Comparison of ENCODE assay signal across 1 cellular context in genomic region chr12:118376089-118377004, GRCh38.
TF ChIP-seq lines count a peak whose summit lies in the region.

SUDS3 (plus strand) TSS chr12:118376555; CDS start chr12:118376692, 137 bp downstream.

TF ChIP-seq in HepG2, 621 proteins besides CTCF, POLR2A, EP300 and RAD21 (continued from another document and continues in another):
- TF ChIP-seq ARID5B (CRISPR knock-in tag; IDR thresholded peaks at IDR 0.05) = peak; percentile 39; the same call in 1 of the 2 replicates
- TF ChIP-seq KLF9 (CRISPR knock-in tag; IDR thresholded peaks at IDR 0.05; ENCODE audit: low read depth) = no peak
- TF ChIP-seq SP4 (CRISPR knock-in tag; IDR thresholded peaks at IDR 0.05) = peak; percentile 78; the same call in 1 of the 2 replicates
- no peak for TF ChIP-seq DZIP1 (CRISPR knock-in tag; IDR thresholded peaks at IDR 0.05)
- TF ChIP-seq DPF2 (CRISPR knock-in tag; IDR thresholded peaks at IDR 0.05; ENCODE audit: borderline replicate concordance, low read depth) = no peak
- no peak for TF ChIP-seq MBD4 (IDR thresholded peaks at IDR 0.05; ENCODE audit: borderline replicate concordance, low read length)
- TF ChIP-seq TSC22D2 (CRISPR knock-in tag; IDR thresholded peaks at IDR 0.05; ENCODE audit: borderline replicate concordance) = peak; percentile 73; the same call in 1 of the 2 replicates
- no peak for TF ChIP-seq SOX13 (IDR thresholded peaks at IDR 0.05)
- 0 out of 4 replicates have a peak, but pooled peaks of 1 of the 2 experiments have one; percentile 28 for TF ChIP-seq SOX13 (CRISPR knock-in tag; conservative IDR thresholded peaks at IDR 0.05 in 1 of 2, IDR thresholded peaks at IDR 0.05 in 1 of 2)
- TF ChIP-seq MEF2D (CRISPR knock-in tag; IDR thresholded peaks at IDR 0.05) = peak; percentile 63; the same call in 1 of the 2 replicates
- TF ChIP-seq KAT2B (IDR thresholded peaks at IDR 0.05; ENCODE audit: borderline replicate concordance, low read depth, low read length) = no peak
- TF ChIP-seq FOSL1 (CRISPR knock-in tag; IDR thresholded peaks at IDR 0.05; ENCODE audit: borderline replicate concordance) = no peak
- TF ChIP-seq SIN3A (IDR thresholded peaks at IDR 0.05; ENCODE audit: borderline replicate concordance, low read depth, low read length) = peak; percentile 89; the same call in 1 of the 2 replicates
- TF ChIP-seq ZNF224 (CRISPR knock-in tag; IDR thresholded peaks at IDR 0.05) = no peak
- TF ChIP-seq TGIF2 (CRISPR knock-in tag; IDR thresholded peaks at IDR 0.05) = no peak
- no peak for TF ChIP-seq ZFP90 (CRISPR knock-in tag; IDR thresholded peaks at IDR 0.05; ENCODE audit: borderline replicate concordance)
- no peak for TF ChIP-seq ZNF280D (CRISPR knock-in tag; IDR thresholded peaks at IDR 0.05)
- TF ChIP-seq ZNF460 (CRISPR knock-in tag; IDR thresholded peaks at IDR 0.05; ENCODE audit: borderline replicate concordance) = no peak
- TF ChIP-seq KDM2A (CRISPR knock-in tag; IDR thresholded peaks at IDR 0.05; ENCODE audit: borderline replicate concordance, low read depth) = peak; percentile 87
- no peak for TF ChIP-seq LRRFIP1 (CRISPR knock-in tag; conservative IDR thresholded peaks at IDR 0.05)
- TF ChIP-seq HINFP (CRISPR knock-in tag; IDR thresholded peaks at IDR 0.05; ENCODE audit: low read depth) = no peak
- TF ChIP-seq NFKBIZ (CRISPR knock-in tag; IDR thresholded peaks at IDR 0.05) = 0 out of 2 replicates have a peak, but pooled peaks have one; percentile 37
- TF ChIP-seq PTBP1 (IDR thresholded peaks at IDR 0.05; ENCODE audit: low read depth, low read length, poor library complexity, severe bottlenecking) = no peak
- TF ChIP-seq GATAD1 (CRISPR knock-in tag; IDR thresholded peaks at IDR 0.05) = peak; percentile 88
- TF ChIP-seq ELF4 (CRISPR knock-in tag; IDR thresholded peaks at IDR 0.05; ENCODE audit: borderline replicate concordance) = peak; percentile 60; the same call in 1 of the 2 replicates
- TF ChIP-seq PHF20 (CRISPR knock-in tag; IDR thresholded peaks at IDR 0.05) = peak; percentile 89
- no peak for TF ChIP-seq ZNF3 (CRISPR knock-in tag; IDR thresholded peaks at IDR 0.05)
- 0 out of 2 replicates have a peak, but pooled peaks have one; percentile 21 for TF ChIP-seq ZNF329 (CRISPR knock-in tag; IDR thresholded peaks at IDR 0.05; ENCODE audit: low read depth)
- no peak for TF ChIP-seq TRIM22 (IDR thresholded peaks at IDR 0.05)
- TF ChIP-seq ZNF253 (CRISPR knock-in tag; IDR thresholded peaks at IDR 0.05; ENCODE audit: borderline replicate concordance) = no peak
- TF ChIP-seq IKZF1 (IDR thresholded peaks at IDR 0.05) = no peak
- TF ChIP-seq ZFP36 (IDR thresholded peaks at IDR 0.05; ENCODE audit: borderline replicate concordance, low read depth, low read length, partially characterized antibody) = no peak
- no peak; the same call in 1 of the 2 replicates for TF ChIP-seq CENPT (CRISPR knock-in tag; IDR thresholded peaks at IDR 0.05; ENCODE audit: low read depth)
- no peak for TF ChIP-seq ZSCAN12 (CRISPR knock-in tag; IDR thresholded peaks at IDR 0.05)
- peak; percentile 31; the same call in 1 of the 2 replicates for TF ChIP-seq SOX5 (CRISPR knock-in tag; IDR thresholded peaks at IDR 0.05; ENCODE audit: borderline replicate concordance)
- no peak for TF ChIP-seq PLSCR1 (CRISPR knock-in tag; IDR thresholded peaks at IDR 0.05; ENCODE audit: borderline replicate concordance)
- no peak for TF ChIP-seq ZNF282 (IDR thresholded peaks at IDR 0.05; ENCODE audit: partially characterized antibody)
- TF ChIP-seq FOXK2 (IDR thresholded peaks at IDR 0.05) = no peak
- TF ChIP-seq GRHL1 (CRISPR knock-in tag; conservative IDR thresholded peaks at IDR 0.05) = no peak
- TF ChIP-seq GTF3A (CRISPR knock-in tag; conservative IDR thresholded peaks at IDR 0.05) = no peak
- TF ChIP-seq ZNF616 (CRISPR knock-in tag; IDR thresholded peaks at IDR 0.05; ENCODE audit: low read depth) = 0 out of 2 replicates have a peak, but pooled peaks have one; percentile 51
- peak; percentile 97 for TF ChIP-seq ZNF572 (CRISPR knock-in tag; IDR thresholded peaks at IDR 0.05)
- peak; percentile 91 for TF ChIP-seq ELF3 (CRISPR knock-in tag; IDR thresholded peaks at IDR 0.05)
- TF ChIP-seq ZNF367 (CRISPR knock-in tag; IDR thresholded peaks at IDR 0.05; ENCODE audit: borderline replicate concordance) = no peak
